10 cellular contexts compared by ENCODE assay signal in genomic region chr10:110016037-110016436, GRCh38. TPM values are rescaled to one million over a fixed set of nuclear protein-coding genes. Genes with fewer than 3 reads are reported as not detected.
DNase-seq lines count a peak whose midpoint lies in the region; ATAC-seq and TF ChIP-seq lines count a peak whose summit lies in the region.
"Had no signal": no experiment of that assay in that cellular context is flagged by ENCODE, and none has a peak within 500 bp of the region (broad histone marks: within the 10 kb centered on the region; RNA-seq: fewer than 3 reads in every experiment).

No MANE protein-coding gene starts in this region.

- H3K27me3 ChIP-seq in upper lobe of right lung (no peaks in the 10 kb centered on the region), trophoblast cell (ENCODE audit: insufficient read depth, low read length) (no peaks in the 10 kb centered on the region)
- H3K27me3 ChIP-seq: gastrocnemius medialis had no signal

- H2AFZ ChIP-seq in trophoblast cell (ENCODE audit: insufficient read depth, low read length, poor library complexity) = no peak overlapping the region

- no peak for ATAC-seq in stimulated activated naive CD8-positive, alpha-beta T cell treated with anti-CD3 and anti-CD28 coated beads, Interleukin-15, amount 100 ng/mL, for 72 hours
- no peak for ATAC-seq in stimulated activated naive CD8-positive, alpha-beta T cell treated with anti-CD3 and anti-CD28 coated beads, Interleukin-15, Interleukin-2, amounts not matched to agents 100 U/mL and 50 U/mL, for 24 hours
- no peak for ATAC-seq in upper lobe of right lung

- no peak for DNase-seq in stimulated activated naive CD8-positive, alpha-beta T cell treated with anti-CD3 and anti-CD28 coated beads, Interleukin-15, amount 100 ng/mL, for 72 hours
- no peak for DNase-seq in stimulated activated naive CD8-positive, alpha-beta T cell treated with anti-CD3 and anti-CD28 coated beads, Interleukin-15, Interleukin-2, amounts not matched to agents 100 U/mL and 50 U/mL, for 24 hours
- DNase-seq in activated naive CD8-positive, alpha-beta T cell treated with anti-CD3 and anti-CD28 coated beads for 36 hours = no peak
- DNase-seq in iPS-NIHi7 (ENCODE audit: extremely low spot score) = peak; percentile 51
- DNase-seq in upper lobe of right lung = no peak
- DNase-seq in trophoblast cell = no peak
- no peak for DNase-seq in activated CD8-positive, alpha-beta memory T cell treated with anti-CD3 and anti-CD28 coated beads, Interleukin-2, amount 50 U/mL, for 48 hours
- no peak for DNase-seq in activated naive CD4-positive, alpha-beta T cell treated with Interleukin-2 at 50 U/mL for 16 hours
- DNase-seq: gastrocnemius medialis, NCI-H524 had no signal

- no peaks in the 10 kb centered on the region for H3K9me3 Mint-ChIP-seq in stimulated activated naive CD8-positive, alpha-beta T cell treated with anti-CD3 and anti-CD28 coated beads, Interleukin-15, amount 100 ng/mL, for 72 hours
- no peaks in the 10 kb centered on the region for H3K9me3 Mint-ChIP-seq in activated naive CD8-positive, alpha-beta T cell treated with anti-CD3 and anti-CD28 coated beads for 36 hours

- no peak overlapping the region for H4K12ac ChIP-seq in trophoblast cell (ENCODE audit: low read depth, low read length)

- H3K4me1 Mint-ChIP-seq in stimulated activated naive CD8-positive, alpha-beta T cell treated with anti-CD3 and anti-CD28 coated beads, Interleukin-15, amount 100 ng/mL, for 72 hours = peaks cover 76% of the 10 kb centered on the region
- H3K4me1 Mint-ChIP-seq in activated naive CD8-positive, alpha-beta T cell treated with anti-CD3 and anti-CD28 coated beads for 36 hours = peaks cover 64% of the 10 kb centered on the region

- no peak overlapping the region for H3K18ac ChIP-seq in trophoblast cell (ENCODE audit: low read length)

- TF ChIP-seq CTCF in upper lobe of right lung (IDR thresholded peaks at IDR 0.05) = peak; percentile 17

- no peak overlapping the region for H3K4me2 ChIP-seq in trophoblast cell (ENCODE audit: low read length)

- H3K4me1 ChIP-seq in upper lobe of right lung (peaks cover 32% of the 10 kb centered on the region), trophoblast cell (ENCODE audit: control insufficient read depth in 1 of 2, insufficient read depth in 2 of 2, low read length in 2 of 2) (peaks cover 2 to 15% of the 10 kb centered on the region in 2 experiments)

- H3K27ac Mint-ChIP-seq in stimulated activated naive CD8-positive, alpha-beta T cell treated with anti-CD3 and anti-CD28 coated beads, Interleukin-15, amount 100 ng/mL, for 72 hours = peak overlapping the region in 1 of 2 donors; percentile 17
- peak overlapping the region; percentile 11 for H3K27ac Mint-ChIP-seq in activated naive CD8-positive, alpha-beta T cell treated with anti-CD3 and anti-CD28 coated beads for 36 hours

- intact Hi-C loops in upper lobe of right lung (cut with DNase I) = no loop called here

- H4K91ac ChIP-seq in trophoblast cell (ENCODE audit: low read depth, low read length) = no peak overlapping the region

- H3K9me3 ChIP-seq in upper lobe of right lung = no peaks in the 10 kb centered on the region
- no peaks in the 10 kb centered on the region for H3K9me3 ChIP-seq in trophoblast cell (ENCODE audit: insufficient read depth, low read depth, low read length)
- H3K9me3 ChIP-seq: gastrocnemius medialis had no signal

- peaks cover 2% of the 10 kb centered on the region for H3K79me1 ChIP-seq in trophoblast cell (ENCODE audit: low read length)

- no peak overlapping the region for H3K23ac ChIP-seq in trophoblast cell (ENCODE audit: low read length)

- no peak overlapping the region for H3K14ac ChIP-seq in trophoblast cell (ENCODE audit: low read length)

- no peak overlapping the region for H3K4me3 ChIP-seq in upper lobe of right lung
- no peak overlapping the region for H3K4me3 ChIP-seq in trophoblast cell (ENCODE audit: low read depth, low read length)
- H3K4me3 ChIP-seq: gastrocnemius medialis had no signal

- H2AK5ac ChIP-seq in trophoblast cell (ENCODE audit: low read length) = no peak overlapping the region

- H3K4ac ChIP-seq in trophoblast cell (ENCODE audit: low read depth, low read length) = no peak overlapping the region

- H3K36me3 ChIP-seq in upper lobe of right lung = no peaks in the 10 kb centered on the region
- H3K36me3 ChIP-seq in trophoblast cell (ENCODE audit: control insufficient read depth in 1 of 2, insufficient read depth in 2 of 2, low read length in 2 of 2) = no peaks in the 10 kb centered on the region
- H3K36me3 ChIP-seq: gastrocnemius medialis had no signal

- no peak overlapping the region for H3K27ac ChIP-seq in upper lobe of right lung
- no peak overlapping the region for H3K27ac ChIP-seq in trophoblast cell (ENCODE audit: low read depth, low read length)
- H3K27ac ChIP-seq: gastrocnemius medialis had no signal

- no peak overlapping the region for H2BK12ac ChIP-seq in trophoblast cell (ENCODE audit: low read length)

- peaks cover 4% of the 10 kb centered on the region for H3K79me2 ChIP-seq in trophoblast cell (ENCODE audit: control insufficient read depth, insufficient read depth, low read length, poor library complexity)

- no peak overlapping the region for H3K9ac ChIP-seq in trophoblast cell (ENCODE audit: low read length)

- H3K4me3 Mint-ChIP-seq in stimulated activated naive CD8-positive, alpha-beta T cell treated with anti-CD3 and anti-CD28 coated beads, Interleukin-15, amount 100 ng/mL, for 72 hours = peak overlapping the region; percentile 21 to 24
- H3K4me3 Mint-ChIP-seq in activated naive CD8-positive, alpha-beta T cell treated with anti-CD3 and anti-CD28 coated beads for 36 hours = no peak overlapping the region

- H4K8ac ChIP-seq in trophoblast cell (ENCODE audit: low read depth, low read length) = no peak overlapping the region

- H3K27me3 Mint-ChIP-seq in stimulated activated naive CD8-positive, alpha-beta T cell treated with anti-CD3 and anti-CD28 coated beads, Interleukin-15, amount 100 ng/mL, for 72 hours = no peaks in the 10 kb centered on the region
- H3K27me3 Mint-ChIP-seq in activated naive CD8-positive, alpha-beta T cell treated with anti-CD3 and anti-CD28 coated beads for 36 hours = no peaks in the 10 kb centered on the region

- H2BK5ac ChIP-seq in trophoblast cell (ENCODE audit: low read depth, low read length, poor library complexity) = no peak overlapping the region

- no peak overlapping the region for H2BK120ac ChIP-seq in trophoblast cell (ENCODE audit: insufficient read depth, low read length, poor library complexity)

- peaks cover 9% of the 10 kb centered on the region for H3K36me3 Mint-ChIP-seq in activated naive CD8-positive, alpha-beta T cell treated with anti-CD3 and anti-CD28 coated beads for 36 hours

RNA-seq across cellular contexts. Expression of gene ADD3, which starts 8.3 kb away (rescaled TPM):
- total RNA-seq in activated naive CD8-positive, alpha-beta T cell treated with anti-CD3 and anti-CD28 coated beads for 36 hours = 10 to 100 TPM; 44.0 to 52.5 TPM
- total RNA-seq in upper lobe of right lung = 57.4 TPM
- polyA plus RNA-seq in trophoblast cell (2013) = 62.9 and 91.7 TPM in 2 replicates
